9 cellular contexts compared by ENCODE assay signal in the genomic region with DNA sequence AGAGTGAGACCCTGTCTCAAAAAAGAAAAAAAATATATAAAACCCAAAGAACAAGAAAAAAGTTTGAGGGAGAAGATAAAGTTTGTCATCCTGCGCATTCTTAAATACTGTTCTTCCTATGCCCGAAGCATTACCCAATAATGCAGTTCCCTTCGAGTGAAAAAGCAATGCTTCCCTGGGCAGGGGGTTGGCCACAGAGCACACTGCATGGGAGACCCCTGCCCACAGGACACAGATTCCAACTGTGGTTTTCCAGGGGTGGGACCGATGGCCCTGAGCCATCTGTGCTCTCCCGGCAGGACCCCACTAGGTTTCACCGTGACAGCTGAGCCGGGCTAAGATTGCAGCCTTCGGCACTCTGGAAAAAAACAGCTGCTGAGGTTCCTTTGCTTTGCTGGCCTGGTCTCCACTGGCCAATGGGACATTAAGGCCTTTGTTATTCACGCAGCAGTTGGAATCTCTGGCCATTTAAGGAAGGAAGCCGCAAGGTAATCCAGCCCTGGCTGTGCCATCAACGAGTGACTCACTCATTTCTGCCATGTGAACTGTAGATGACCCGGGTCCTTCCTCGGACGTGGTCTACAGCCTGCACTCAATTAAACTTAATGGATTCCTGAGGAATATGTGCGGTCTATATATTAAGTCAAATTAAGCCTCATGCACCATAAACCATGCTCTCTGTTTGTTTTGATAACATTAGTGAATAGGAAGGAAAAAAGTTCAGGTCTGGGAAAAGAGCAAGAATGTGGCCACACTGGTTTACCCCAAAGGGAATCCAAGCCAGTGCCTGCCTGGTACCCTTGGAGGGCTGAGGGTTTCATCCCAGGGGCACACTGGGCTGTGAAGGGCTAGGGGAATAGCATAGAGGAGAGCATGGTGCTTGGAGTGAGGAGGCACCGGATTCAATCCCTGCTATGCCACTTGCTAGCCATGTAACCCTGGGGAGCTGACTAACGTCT.
A peak's percentile ranks its signal among the peaks of the same experiment; 100 is the strongest.
DNase-seq lines count a peak whose midpoint lies in the region; ATAC-seq lines count a peak whose summit lies in the region.
"Had no signal": no experiment of that assay in that cellular context is flagged by ENCODE, and none has a peak within 500 bp of the region (broad histone marks: within the 10 kb centered on the region; RNA-seq: fewer than 3 reads in every experiment).

No MANE protein-coding gene starts in this region.

- no peak for ATAC-seq in left lobe of liver
- no peak for ATAC-seq in GM21717 (IDR thresholded peaks at IDR 0.05; ENCODE audit: unreplicated experiment)

- DNase-seq in AG20443 (ENCODE audit: low spot score), result peak; percentile 42
- peak; percentile 99 for DNase-seq in LHCN-M2 (ENCODE audit: low read depth)
- peak; percentile 80 to 98 for DNase-seq in dermis microvascular lymphatic vessel endothelial cell (ENCODE audit: low read depth in 2 of 2)
- peak; percentile 90 to 97 for DNase-seq in lung microvascular endothelial cell (ENCODE audit: low read depth in 2 of 2)
- DNase-seq in NCI-H526 treated with DMSO at 0.1 percent for 48 hours (lab: John Stamatoyannopoulos, UW), result no peak
- no peak for DNase-seq in left lobe of liver (ENCODE audit: low spot score)
- no peak for DNase-seq in Ammon's horn (ENCODE audit: low spot score)
- DNase-seq: NCI-H510A had no signal

Comparison
In these comparisons a context has a peak if more than half of its experiments do, and no peak if none do; other contexts are left out.
1. DNase-seq: peak in AG20443 (single experiment), LHCN-M2 (single experiment), dermis microvascular lymphatic vessel endothelial cell (2 of 2) and lung microvascular endothelial cell (2 of 2); none in NCI-H526 treated with DMSO at 0.1 percent for 48 hours (single experiment), left lobe of liver (single experiment) and Ammon's horn (single experiment).